ENCODE assay signal across 16 cellular contexts in the genomic region with DNA sequence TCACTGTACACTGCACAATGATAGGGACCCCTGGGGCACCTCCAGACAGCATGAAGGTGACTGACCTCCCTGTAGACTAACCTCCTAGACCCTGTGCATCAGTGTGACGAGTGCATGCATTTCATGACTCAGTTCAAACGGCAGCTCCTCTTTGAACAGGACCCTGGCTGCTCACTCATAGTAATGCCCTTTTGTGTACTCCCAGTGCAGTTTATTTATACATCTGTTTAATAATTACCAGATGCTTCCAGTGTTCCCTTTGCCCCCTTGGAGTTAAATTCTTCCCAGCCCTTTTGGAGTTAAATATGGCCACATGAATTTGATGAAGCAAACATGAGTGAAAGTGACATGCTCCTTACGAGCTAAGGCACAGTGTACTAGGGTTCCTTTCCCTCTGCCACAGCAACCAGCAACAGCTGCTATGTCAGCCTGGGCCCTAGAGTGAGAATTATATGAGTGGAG.
DNase-seq lines count a peak whose midpoint lies in the region; ATAC-seq and TF ChIP-seq lines count a peak whose summit lies in the region.
"Had no signal": no experiment of that assay in that cellular context is flagged by ENCODE, and none has a peak within 500 bp of the region (broad histone marks: within the 10 kb centered on the region; RNA-seq: fewer than 3 reads in every experiment).

No MANE protein-coding gene starts in this region.

- no peak for TF ChIP-seq CTCF in kidney epithelial cell (IDR thresholded peaks at IDR 0.05; ENCODE audit: insufficient read depth, low read length, poor library complexity, severe bottlenecking)

- H3K4me3 ChIP-seq in adipocyte (ENCODE audit: low read length) (no peak overlapping the region), kidney epithelial cell (ENCODE audit: low read depth, low read length) (no peak overlapping the region)
- H3K4me3 ChIP-seq: spleen, testis had no signal

- no peak overlapping the region for H3K9ac ChIP-seq in adipocyte (ENCODE audit: low read length)

- H3K4me1 ChIP-seq in adipocyte (ENCODE audit: control insufficient read depth, insufficient read depth, low read length), result peaks cover 18% of the 10 kb centered on the region
- H3K4me1 ChIP-seq: spleen, testis had no signal

- H3K27me3 ChIP-seq in adipocyte (replicated peaks; ENCODE audit: control insufficient read depth, insufficient read depth, low read length) (no peaks in the 10 kb centered on the region), kidney epithelial cell (ENCODE audit: control insufficient read depth, insufficient read depth, low read length) (no peaks in the 10 kb centered on the region)
- H3K27me3 ChIP-seq: testis had no signal

- ATAC-seq in HG02678 (IDR thresholded peaks at IDR 0.05; ENCODE audit: unreplicated experiment) (no peak), Right ventricle myocardium superior (ENCODE audit: poor library complexity) (no peak), Right ventricle myocardium inferior (no peak)
- ATAC-seq: activated T-cell treated with anti-CD3 and anti-CD28 coated beads, Interleukin-2, amount 50 U/mL, for 72 hours; T-cell had no signal

- H3K36me3 ChIP-seq in adipocyte (ENCODE audit: control insufficient read depth, insufficient read depth, low read length, severe bottlenecking), result no peaks in the 10 kb centered on the region
- no peaks in the 10 kb centered on the region for H3K36me3 ChIP-seq in kidney epithelial cell (ENCODE audit: control insufficient read depth, insufficient read depth, low read length)
- H3K36me3 ChIP-seq: spleen had no signal

- H3K9me3 ChIP-seq in adipocyte (ENCODE audit: control insufficient read depth, low read length), result no peaks in the 10 kb centered on the region
- H3K9me3 ChIP-seq: spleen, testis had no signal

- intact Hi-C loops in Right ventricle myocardium superior (cut with DNase I), result no loop called here
- intact Hi-C loops in Right ventricle myocardium inferior (cut with DNase I), result no loop called here

- peak; percentile 26 for DNase-seq in NCI-H2171 treated with DMSO at 0.1 percent for 48 hours (lab: John Stamatoyannopoulos, UW)
- DNase-seq in NCI-H2171 (lab: John Stamatoyannopoulos, UW), result no peak
- DNase-seq in adipocyte (ENCODE audit: low read depth), result peak; percentile 52
- DNase-seq in kidney epithelial cell (ENCODE audit: low read depth), result peak; percentile 53
- no peak for DNase-seq in NCI-H69 (lab: John Stamatoyannopoulos, UW)
- DNase-seq in Right ventricle myocardium superior, result no peak
- no peak for DNase-seq in Right ventricle myocardium inferior (ENCODE audit: missing footprints)
- DNase-seq: 8988T; activated CD4-positive, alpha-beta T cell treated with anti-CD3 and anti-CD28 coated beads for 4 hours; activated T-cell treated with anti-CD3 and anti-CD28 coated beads, Interleukin-2, amount 50 U/mL, for 72 hours; aorta; NCI-H2107; spleen; T-cell; testis had no signal

Comparison
In these comparisons a context has a peak if more than half of its experiments do, and no peak if none do; other contexts are left out.
1. DNase-seq: peak in NCI-H2171 treated with DMSO at 0.1 percent for 48 hours (single experiment), adipocyte (single experiment) and kidney epithelial cell (single experiment); none in NCI-H2171 (single experiment), NCI-H69 (single experiment), Right ventricle myocardium superior (single experiment) and Right ventricle myocardium inferior (single experiment).